ENCODE assay signal across 2 cellular contexts in the genomic region with DNA sequence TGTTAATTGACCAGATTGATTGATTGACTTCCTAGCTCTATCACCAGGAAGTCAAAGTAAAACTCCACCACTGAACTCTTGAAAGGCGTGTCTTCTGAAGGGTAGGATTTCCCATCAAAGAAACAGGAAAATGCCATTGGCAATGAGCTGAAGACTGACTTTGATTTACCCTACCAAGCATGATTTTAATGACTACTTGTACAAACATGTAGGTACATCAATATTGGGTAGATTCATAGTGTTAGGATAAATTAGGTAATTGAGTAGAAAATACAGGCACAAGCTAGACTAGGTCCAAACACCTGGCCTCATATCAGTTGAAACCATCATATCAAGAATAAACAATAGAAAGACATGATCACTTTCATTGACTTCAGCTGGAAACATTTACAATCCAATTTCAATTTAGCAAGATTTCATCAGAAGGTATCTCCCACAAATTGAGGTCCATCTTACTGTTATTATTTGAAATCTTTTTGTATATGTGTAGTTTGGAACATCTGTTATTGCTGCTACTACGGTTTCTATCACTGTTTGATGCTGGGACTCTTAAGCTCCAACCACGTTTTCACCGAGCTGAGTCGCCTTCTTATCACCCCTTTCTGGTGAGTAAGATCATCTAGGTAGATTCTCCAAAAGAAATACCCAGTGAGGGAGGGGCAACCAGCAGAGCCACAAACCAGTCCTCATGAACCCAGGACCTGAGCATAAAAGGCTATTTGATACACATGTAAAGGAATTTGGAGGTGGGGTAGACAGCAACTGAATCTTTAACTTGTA.
TF ChIP-seq lines count a peak whose summit lies in the region.

No MANE protein-coding gene starts in this region.

TF ChIP-seq in SK-N-SH, 30 proteins besides CTCF, POLR2A, EP300 and RAD21 (continued from another document):
- TF ChIP-seq, protein P1, sequence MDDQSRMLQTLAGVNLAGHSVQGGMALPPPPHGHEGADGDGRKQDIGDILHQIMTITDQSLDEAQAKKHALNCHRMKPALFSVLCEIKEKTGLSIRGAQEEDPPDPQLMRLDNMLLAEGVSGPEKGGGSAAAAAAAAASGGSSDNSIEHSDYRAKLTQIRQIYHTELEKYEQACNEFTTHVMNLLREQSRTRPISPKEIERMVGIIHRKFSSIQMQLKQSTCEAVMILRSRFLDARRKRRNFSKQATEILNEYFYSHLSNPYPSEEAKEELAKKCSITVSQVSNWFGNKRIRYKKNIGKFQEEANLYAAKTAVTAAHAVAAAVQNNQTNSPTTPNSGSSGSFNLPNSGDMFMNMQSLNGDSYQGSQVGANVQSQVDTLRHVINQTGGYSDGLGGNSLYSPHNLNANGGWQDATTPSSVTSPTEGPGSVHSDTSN (IDR thresholded peaks at IDR 0.05) = no peak
- TF ChIP-seq SMC3 (IDR thresholded peaks at IDR 0.05; ENCODE audit: low read depth, low read length) = no peak
- no peak for TF ChIP-seq MXI1 (IDR thresholded peaks at IDR 0.05; ENCODE audit: low read depth, low read length)
- TF ChIP-seq, protein P2, sequence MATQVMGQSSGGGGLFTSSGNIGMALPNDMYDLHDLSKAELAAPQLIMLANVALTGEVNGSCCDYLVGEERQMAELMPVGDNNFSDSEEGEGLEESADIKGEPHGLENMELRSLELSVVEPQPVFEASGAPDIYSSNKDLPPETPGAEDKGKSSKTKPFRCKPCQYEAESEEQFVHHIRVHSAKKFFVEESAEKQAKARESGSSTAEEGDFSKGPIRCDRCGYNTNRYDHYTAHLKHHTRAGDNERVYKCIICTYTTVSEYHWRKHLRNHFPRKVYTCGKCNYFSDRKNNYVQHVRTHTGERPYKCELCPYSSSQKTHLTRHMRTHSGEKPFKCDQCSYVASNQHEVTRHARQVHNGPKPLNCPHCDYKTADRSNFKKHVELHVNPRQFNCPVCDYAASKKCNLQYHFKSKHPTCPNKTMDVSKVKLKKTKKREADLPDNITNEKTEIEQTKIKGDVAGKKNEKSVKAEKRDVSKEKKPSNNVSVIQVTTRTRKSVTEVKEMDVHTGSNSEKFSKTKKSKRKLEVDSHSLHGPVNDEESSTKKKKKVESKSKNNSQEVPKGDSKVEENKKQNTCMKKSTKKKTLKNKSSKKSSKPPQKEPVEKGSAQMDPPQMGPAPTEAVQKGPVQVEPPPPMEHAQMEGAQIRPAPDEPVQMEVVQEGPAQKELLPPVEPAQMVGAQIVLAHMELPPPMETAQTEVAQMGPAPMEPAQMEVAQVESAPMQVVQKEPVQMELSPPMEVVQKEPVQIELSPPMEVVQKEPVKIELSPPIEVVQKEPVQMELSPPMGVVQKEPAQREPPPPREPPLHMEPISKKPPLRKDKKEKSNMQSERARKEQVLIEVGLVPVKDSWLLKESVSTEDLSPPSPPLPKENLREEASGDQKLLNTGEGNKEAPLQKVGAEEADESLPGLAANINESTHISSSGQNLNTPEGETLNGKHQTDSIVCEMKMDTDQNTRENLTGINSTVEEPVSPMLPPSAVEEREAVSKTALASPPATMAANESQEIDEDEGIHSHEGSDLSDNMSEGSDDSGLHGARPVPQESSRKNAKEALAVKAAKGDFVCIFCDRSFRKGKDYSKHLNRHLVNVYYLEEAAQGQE (IDR thresholded peaks at IDR 0.05; ENCODE audit: low read depth, low read length) = no peak
- no peak for TF ChIP-seq GABPA (IDR thresholded peaks at IDR 0.05; ENCODE audit: low read depth)
- TF ChIP-seq EZH2phosphoT487 (IDR thresholded peaks at IDR 0.05; ENCODE audit: borderline replicate concordance, low read depth) = no peak
- TF ChIP-seq, protein P3, sequence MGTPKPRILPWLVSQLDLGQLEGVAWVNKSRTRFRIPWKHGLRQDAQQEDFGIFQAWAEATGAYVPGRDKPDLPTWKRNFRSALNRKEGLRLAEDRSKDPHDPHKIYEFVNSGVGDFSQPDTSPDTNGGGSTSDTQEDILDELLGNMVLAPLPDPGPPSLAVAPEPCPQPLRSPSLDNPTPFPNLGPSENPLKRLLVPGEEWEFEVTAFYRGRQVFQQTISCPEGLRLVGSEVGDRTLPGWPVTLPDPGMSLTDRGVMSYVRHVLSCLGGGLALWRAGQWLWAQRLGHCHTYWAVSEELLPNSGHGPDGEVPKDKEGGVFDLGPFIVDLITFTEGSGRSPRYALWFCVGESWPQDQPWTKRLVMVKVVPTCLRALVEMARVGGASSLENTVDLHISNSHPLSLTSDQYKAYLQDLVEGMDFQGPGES (IDR thresholded peaks at IDR 0.05; ENCODE audit: low read depth, low read length) = no peak
- TF ChIP-seq RCOR1 (IDR thresholded peaks at IDR 0.05; ENCODE audit: low read length) = no peak
TF ChIP-seq in SK-N-SH: peak in this region for 0.

TF ChIP-seq in SK-N-SH treated with all-trans-retinoic acid at 6 μM for 48 hours, 23 proteins besides CTCF, POLR2A, EP300 and RAD21 (continued from another document):
- TF ChIP-seq, protein P4, sequence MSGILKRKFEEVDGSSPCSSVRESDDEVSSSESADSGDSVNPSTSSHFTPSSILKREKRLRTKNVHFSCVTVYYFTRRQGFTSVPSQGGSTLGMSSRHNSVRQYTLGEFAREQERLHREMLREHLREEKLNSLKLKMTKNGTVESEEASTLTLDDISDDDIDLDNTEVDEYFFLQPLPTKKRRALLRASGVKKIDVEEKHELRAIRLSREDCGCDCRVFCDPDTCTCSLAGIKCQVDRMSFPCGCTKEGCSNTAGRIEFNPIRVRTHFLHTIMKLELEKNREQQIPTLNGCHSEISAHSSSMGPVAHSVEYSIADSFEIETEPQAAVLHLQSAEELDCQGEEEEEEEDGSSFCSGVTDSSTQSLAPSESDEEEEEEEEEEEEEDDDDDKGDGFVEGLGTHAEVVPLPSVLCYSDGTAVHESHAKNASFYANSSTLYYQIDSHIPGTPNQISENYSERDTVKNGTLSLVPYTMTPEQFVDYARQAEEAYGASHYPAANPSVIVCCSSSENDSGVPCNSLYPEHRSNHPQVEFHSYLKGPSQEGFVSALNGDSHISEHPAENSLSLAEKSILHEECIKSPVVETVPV (CRISPR knock-in tag; IDR thresholded peaks at IDR 0.05) = no peak
- TF ChIP-seq ZNF565 (CRISPR knock-in tag; conservative IDR thresholded peaks at IDR 0.05; ENCODE audit: low read depth) (no peak), ESRRG (CRISPR knock-in tag; IDR thresholded peaks at IDR 0.05) (no peak), BACH2 (CRISPR knock-in tag; IDR thresholded peaks at IDR 0.05; ENCODE audit: borderline replicate concordance) (no peak), GLIS3 (CRISPR knock-in tag; IDR thresholded peaks at IDR 0.05) (no peak)
